2 cellular contexts compared by ENCODE assay signal in genomic region chr2:60465736-60466135, GRCh38.
TF ChIP-seq lines count a peak whose summit lies in the region.

No MANE protein-coding gene starts in this region.

TF ChIP-seq in HepG2, 621 proteins besides CTCF, POLR2A, EP300 and RAD21 (continued from another document):
- TF ChIP-seq ZNF609 (CRISPR knock-in tag; IDR thresholded peaks at IDR 0.05; ENCODE audit: borderline replicate concordance) (no peak), TOPORS (CRISPR knock-in tag; IDR thresholded peaks at IDR 0.05) (no peak), ZBTB42 (CRISPR knock-in tag; IDR thresholded peaks at IDR 0.05) (no peak), PAXIP1 (CRISPR knock-in tag; conservative IDR thresholded peaks at IDR 0.05) (no peak), PPARG (CRISPR knock-in tag; conservative IDR thresholded peaks at IDR 0.05) (no peak), XRCC5 (optimal IDR thresholded peaks at IDR 0.05; ENCODE audit: low read length) (no peak), ZNF281 (CRISPR knock-in tag; IDR thresholded peaks at IDR 0.05; ENCODE audit: borderline replicate concordance) (no peak), GMEB1 (CRISPR knock-in tag; IDR thresholded peaks at IDR 0.05; ENCODE audit: borderline replicate concordance) (no peak), ZNF567 (CRISPR knock-in tag; IDR thresholded peaks at IDR 0.05; ENCODE audit: borderline replicate concordance) (no peak), ZNF775 (CRISPR knock-in tag; IDR thresholded peaks at IDR 0.05; ENCODE audit: borderline replicate concordance) (no peak), ZNF605 (CRISPR knock-in tag; IDR thresholded peaks at IDR 0.05) (no peak), TBX2 (CRISPR knock-in tag; IDR thresholded peaks at IDR 0.05; ENCODE audit: borderline replicate concordance) (no peak), SIN3A (IDR thresholded peaks at IDR 0.05; ENCODE audit: borderline replicate concordance, low read depth, low read length) (no peak)
TF ChIP-seq in HepG2: peak in this region for 0.

TF ChIP-seq in WTC11, 78 proteins besides CTCF, POLR2A, EP300 and RAD21 (continued from another document):
- TF ChIP-seq PRDM15 (CRISPR knock-in tag; IDR thresholded peaks at IDR 0.05) (no peak), ZNF138 (CRISPR knock-in tag; conservative IDR thresholded peaks at IDR 0.05) (no peak), TP53 (CRISPR knock-in tag; IDR thresholded peaks at IDR 0.05) (no peak), PRRX2 (CRISPR knock-in tag; IDR thresholded peaks at IDR 0.05) (no peak), RORB (CRISPR knock-in tag; IDR thresholded peaks at IDR 0.05) (no peak), OVOL2 (CRISPR knock-in tag; IDR thresholded peaks at IDR 0.05; ENCODE audit: borderline replicate concordance) (no peak), FOXK1 (CRISPR knock-in tag; IDR thresholded peaks at IDR 0.05) (no peak), MAX (CRISPR knock-in tag; IDR thresholded peaks at IDR 0.05) (no peak), KAT7 (CRISPR knock-in tag; IDR thresholded peaks at IDR 0.05; ENCODE audit: borderline replicate concordance) (no peak), ZNF232 (CRISPR knock-in tag; IDR thresholded peaks at IDR 0.05) (no peak), AFF4 (CRISPR knock-in tag; IDR thresholded peaks at IDR 0.05; ENCODE audit: borderline replicate concordance) (no peak)
